ENCODE assay signal across 1 cellular context in genomic region chr10:83075395-83076072, GRCh38.
TF ChIP-seq lines count a peak whose summit lies in the region.

No MANE protein-coding gene starts in this region.

TF ChIP-seq in SK-N-SH, 30 proteins besides CTCF, POLR2A, EP300 and RAD21 (continued from another document):
- TF ChIP-seq PBX3 (IDR thresholded peaks at IDR 0.05), result peak; percentile 58
- TF ChIP-seq CHD2 (IDR thresholded peaks at IDR 0.05; ENCODE audit: low read length, partially characterized antibody), result peak; percentile 31
TF ChIP-seq in SK-N-SH: peak in this region for 7.
